In genomic region chr3:55802816-55803215, GRCh38 we compare ENCODE assay signal across 34 cellular contexts.
"Had no signal": no experiment of that assay in that cellular context is flagged by ENCODE, and none has a peak within 500 bp of the region (broad histone marks: within the 10 kb centered on the region; RNA-seq: fewer than 3 reads in every experiment).

No MANE protein-coding gene starts in this region.

- H3K4me1 ChIP-seq: adrenal gland, breast epithelium, colonic mucosa, foreskin keratinocyte, gastrocnemius medialis had no signal

- H3K4me3 ChIP-seq: adrenal gland, breast epithelium, cardiac muscle cell, colonic mucosa, gastrocnemius medialis had no signal

- H3K36me3 Mint-ChIP-seq: activated naive CD4-positive, alpha-beta T cell treated with anti-CD3 and anti-CD28 coated beads, Interleukin-2, amount 50 U/mL, for 24 hours; activated naive CD8-positive, alpha-beta T cell treated with anti-CD3 and anti-CD28 coated beads for 36 hours; brain had no signal

- H3K36me3 ChIP-seq: adrenal gland, breast epithelium, cardiac muscle cell, colonic mucosa, gastrocnemius medialis, WERI-Rb-1 had no signal

- H3K4me3 Mint-ChIP-seq: activated B cell treated with CpG ODN at 0.5 μM for 24 hours; activated CD8-positive, alpha-beta T cell treated with anti-CD3 and anti-CD28 coated beads for 36 hours; activated naive CD4-positive, alpha-beta T cell treated with anti-CD3 and anti-CD28 coated beads for 36 hours; activated naive CD4-positive, alpha-beta T cell treated with anti-CD3 and anti-CD28 coated beads, Interleukin-2, amount 50 U/mL, for 24 hours; activated naive CD8-positive, alpha-beta T cell treated with anti-CD3 and anti-CD28 coated beads for 36 hours; activated naive CD8-positive, alpha-beta T cell treated with anti-CD3 and anti-CD28 coated beads, Interleukin-2, amount 50 U/mL, for 24 hours; activated T-helper 1 cell treated with anti-CD3 and anti-CD28 coated beads, Interleukin-12 subunit alpha, Interleukin-12 subunit beta, Interleukin-2, Interleukin-4 antibody, amounts not matched to agents 30 ng/mL and 10 ng/mL and 1 ng/mL, durations not matched to agents 14 hours and 24 hours and 36 hours; brain; T-helper 17 cell; T-helper 2 cell treated with Interferon-gamma antibody and Interleukin-4, amounts not matched to agents 5 μg/mL and 100 μg/mL, for 36 hours had no signal

- H3K9me3 ChIP-seq: adrenal gland, breast epithelium, colonic mucosa, gastrocnemius medialis had no signal

- H3K27me3 Mint-ChIP-seq: activated B cell treated with CpG ODN at 0.5 μM for 24 hours; activated CD8-positive, alpha-beta T cell treated with anti-CD3 and anti-CD28 coated beads for 36 hours; activated naive CD4-positive, alpha-beta T cell treated with anti-CD3 and anti-CD28 coated beads, Interleukin-2, amount 50 U/mL, for 24 hours; activated naive CD8-positive, alpha-beta T cell treated with anti-CD3 and anti-CD28 coated beads for 36 hours; activated naive CD8-positive, alpha-beta T cell treated with anti-CD3 and anti-CD28 coated beads, Interleukin-2, amount 50 U/mL, for 24 hours; T-helper 17 cell had no signal

- H3K4me1 Mint-ChIP-seq: activated B cell treated with CpG ODN at 0.5 μM for 24 hours; activated naive CD4-positive, alpha-beta T cell treated with anti-CD3 and anti-CD28 coated beads, Interleukin-2, amount 50 U/mL, for 24 hours; activated naive CD8-positive, alpha-beta T cell treated with anti-CD3 and anti-CD28 coated beads for 36 hours; activated naive CD8-positive, alpha-beta T cell treated with anti-CD3 and anti-CD28 coated beads, Interleukin-2, amount 50 U/mL, for 24 hours; brain; T-helper 17 cell had no signal

- H3K27ac Mint-ChIP-seq: activated B cell treated with CpG ODN at 0.5 μM for 24 hours; activated CD8-positive, alpha-beta T cell treated with anti-CD3 and anti-CD28 coated beads for 36 hours; activated naive CD4-positive, alpha-beta T cell treated with anti-CD3 and anti-CD28 coated beads for 36 hours; activated naive CD4-positive, alpha-beta T cell treated with anti-CD3 and anti-CD28 coated beads, Interleukin-2, amount 50 U/mL, for 24 hours; activated naive CD8-positive, alpha-beta T cell treated with anti-CD3 and anti-CD28 coated beads for 36 hours; activated naive CD8-positive, alpha-beta T cell treated with anti-CD3 and anti-CD28 coated beads, Interleukin-2, amount 50 U/mL, for 24 hours; activated T-helper 1 cell treated with anti-CD3 and anti-CD28 coated beads, Interleukin-12 subunit alpha, Interleukin-12 subunit beta, Interleukin-2, Interleukin-4 antibody, amounts not matched to agents 30 ng/mL and 10 ng/mL and 1 ng/mL, durations not matched to agents 14 hours and 24 hours and 36 hours; activated T-helper 2 cell treated with anti-CD3 and anti-CD28 coated beads, Interferon-gamma antibody, Interleukin-2, Interleukin-4, amounts not matched to agents 10 μg/mL and 5 μg/mL and 100 μg/mL, durations not matched to agents 14 hours and 24 hours and 36 hours; brain; T-helper 17 cell; T-helper 2 cell treated with Interferon-gamma antibody and Interleukin-4, amounts not matched to agents 5 μg/mL and 100 μg/mL, for 36 hours had no signal

- ATAC-seq: activated CD4-positive, CD25-positive, alpha-beta regulatory T cell treated with anti-CD3 and anti-CD28 coated beads, Interleukin-2, amount 50 U/mL, for 24 hours; activated CD8-positive, alpha-beta T cell treated with anti-CD3 and anti-CD28 coated beads for 36 hours; activated naive CD8-positive, alpha-beta T cell treated with anti-CD3 and anti-CD28 coated beads, Interleukin-2, amount 50 U/mL, for 24 hours; esophagus mucosa; foreskin keratinocyte; gastrocnemius medialis; T-helper 17 cell had no signal

- H3K27me3 ChIP-seq: adrenal gland, breast epithelium, cardiac muscle cell, colonic mucosa, foreskin keratinocyte, gastrocnemius medialis had no signal

- H3K9me3 Mint-ChIP-seq: activated CD8-positive, alpha-beta T cell treated with anti-CD3 and anti-CD28 coated beads for 36 hours; activated naive CD4-positive, alpha-beta T cell treated with anti-CD3 and anti-CD28 coated beads for 36 hours; activated T-helper 1 cell treated with anti-CD3 and anti-CD28 coated beads, Interleukin-12 subunit alpha, Interleukin-12 subunit beta, Interleukin-2, Interleukin-4 antibody, amounts not matched to agents 30 ng/mL and 10 ng/mL and 1 ng/mL, durations not matched to agents 14 hours and 24 hours and 36 hours; activated T-helper 2 cell treated with anti-CD3 and anti-CD28 coated beads, Interferon-gamma antibody, Interleukin-2, Interleukin-4, amounts not matched to agents 10 μg/mL and 5 μg/mL and 100 μg/mL, durations not matched to agents 14 hours and 24 hours and 36 hours; T-helper 2 cell treated with Interferon-gamma antibody and Interleukin-4, amounts not matched to agents 5 μg/mL and 100 μg/mL, for 36 hours had no signal

- DNase-seq: activated B cell treated with CpG ODN at 0.5 μM for 24 hours; activated CD4-positive, alpha-beta T cell treated with anti-CD3 and anti-CD28 coated beads for 48 hours; activated CD4-positive, alpha-beta T cell treated with anti-CD3 and anti-CD28 coated beads, Interleukin-2, amount 50 U/mL, for 1 hour; activated CD4-positive, alpha-beta T cell treated with anti-CD3 and anti-CD28 coated beads, Interleukin-2, amount 50 U/mL, for 48 hours; activated CD8-positive, alpha-beta memory T cell treated with anti-CD3 and anti-CD28 coated beads for 24 hours; activated CD8-positive, alpha-beta T cell treated with anti-CD3 and anti-CD28 coated beads for 36 hours; activated effector memory CD4-positive, alpha-beta T cell treated with anti-CD3 and anti-CD28 coated beads, Interleukin-2, amount 50 U/mL, for 16 hours; activated naive CD4-positive, alpha-beta T cell treated with anti-CD3 and anti-CD28 coated beads for 36 hours; activated naive CD8-positive, alpha-beta T cell treated with anti-CD3 and anti-CD28 coated beads for 36 hours; activated naive CD8-positive, alpha-beta T cell treated with anti-CD3 and anti-CD28 coated beads, Interleukin-2, amount 50 U/mL, for 24 hours; activated T-cell treated with anti-CD3 and anti-CD28 coated beads, Interleukin-2, amount 50 U/mL, for 48 hours; adrenal gland; amygdala; aorta; central memory CD4-positive, alpha-beta T cell; cerebellar nuclear complex; colonic mucosa; effector CD8-positive, alpha-beta T cell; foreskin keratinocyte; gastrocnemius medialis; glutamatergic neuron; T-helper 1 cell; T-helper 17 cell; T1000; WERI-Rb-1 had no signal

- H3K27ac ChIP-seq: adrenal gland, breast epithelium, cardiac muscle cell, colonic mucosa, foreskin keratinocyte, gastrocnemius medialis, WERI-Rb-1 had no signal
